Comparison of ENCODE assay signal across 19 cellular contexts in genomic region chr10:964988-965417, GRCh38. TPM values are rescaled to one million over a fixed set of nuclear protein-coding genes. Genes with fewer than 3 reads are reported as not detected.
DNase-seq lines count a peak whose midpoint lies in the region; ATAC-seq and TF ChIP-seq lines count a peak whose summit lies in the region.
"Had no signal": no experiment of that assay in that cellular context is flagged by ENCODE, and none has a peak within 500 bp of the region (broad histone marks: within the 10 kb centered on the region; RNA-seq: fewer than 3 reads in every experiment).

No MANE protein-coding gene starts in this region.

- H4K91ac ChIP-seq in neuronal stem cell (ENCODE audit: low read depth, low read length, poor library complexity): no peak overlapping the region

- H3K14ac ChIP-seq in neuronal stem cell (ENCODE audit: low read length): no peak overlapping the region

- H2BK15ac ChIP-seq in neuronal stem cell (ENCODE audit: low read length): no peak overlapping the region

- H4K20me1 ChIP-seq in fibroblast of lung (ENCODE audit: control insufficient read depth, extremely low read depth, insufficient read depth, low read length): no peaks in the 10 kb centered on the region
- H4K20me1 ChIP-seq in Karpas-422 (ENCODE audit: insufficient read depth, low read depth, low read length): no peaks in the 10 kb centered on the region
- H4K20me1 ChIP-seq: BLaER1 had no signal

- TF ChIP-seq CTCF in adrenal gland (IDR thresholded peaks at IDR 0.05): no peak
- no peak for TF ChIP-seq CTCF in fibroblast of lung (conservative IDR thresholded peaks at IDR 0.05 in 1 of 2, IDR thresholded peaks at IDR 0.05 in 1 of 2; ENCODE audit: low read depth in 1 of 2, low read length in 2 of 2)

- H3K79me2 ChIP-seq in fibroblast of lung (ENCODE audit: control insufficient read depth, insufficient read depth, low read length) (no peaks in the 10 kb centered on the region), Karpas-422 (ENCODE audit: low read length) (no peaks in the 10 kb centered on the region)

- no peak overlapping the region for H3K27ac Mint-ChIP-seq in stimulated activated effector memory CD8-positive, alpha-beta T cell treated with anti-CD3 and anti-CD28 coated beads, Interleukin-12 subunit alpha, Interleukin-12 subunit beta, amount 100 ng/mL, for 72 hours
- H3K27ac Mint-ChIP-seq: B cell; CD4-positive, CD25-positive, alpha-beta regulatory T cell; CD8-positive, alpha-beta T cell; HFFc6 had no signal

- no peaks in the 10 kb centered on the region for H3K79me1 ChIP-seq in neuronal stem cell (ENCODE audit: low read depth, low read length)

- no peak overlapping the region for H3K18ac ChIP-seq in neuronal stem cell (ENCODE audit: low read length)

- H3K4me1 ChIP-seq in adrenal gland (replicated peaks in 1 of 2) (peaks cover 12 to 19% of the 10 kb centered on the region in 2 donors), fibroblast of lung (ENCODE audit: control insufficient read depth, extremely low read depth, insufficient read depth, low read length) (peaks cover 2% of the 10 kb centered on the region), neuronal stem cell (ENCODE audit: control insufficient read depth in 2 of 2, insufficient read depth in 1 of 2, low read depth in 1 of 2, low read length in 2 of 2) (peaks cover 0 to 4% of the 10 kb centered on the region in 2 donors), Karpas-422 (ENCODE audit: low read length) (no peaks in the 10 kb centered on the region)
- H3K4me1 ChIP-seq: BLaER1 had no signal

- H3K27me3 ChIP-seq in adrenal gland: no peaks in the 10 kb centered on the region
- no peaks in the 10 kb centered on the region for H3K27me3 ChIP-seq in fibroblast of lung (ENCODE audit: control insufficient read depth, insufficient read depth, low read length)
- no peaks in the 10 kb centered on the region for H3K27me3 ChIP-seq in neuronal stem cell (ENCODE audit: control insufficient read depth in 3 of 3, insufficient read depth in 3 of 3, low read depth in 1 of 3, low read length in 3 of 3)
- no peaks in the 10 kb centered on the region for H3K27me3 ChIP-seq in Karpas-422 (ENCODE audit: low read length)
- H3K27me3 ChIP-seq: BLaER1 had no signal

- H2AK5ac ChIP-seq in neuronal stem cell (ENCODE audit: low read depth, low read length): peak overlapping the region; percentile 82

- no peak overlapping the region for H3K4ac ChIP-seq in neuronal stem cell (ENCODE audit: low read length)

- 41 to 83% (median 61%) methylated on average over 1 to 20 of the region's 20 CpGs for WGBS in adrenal gland, 4 donors
- no CpG with 5 or more reads among the region's 20 CpGs for WGBS in neuronal stem cell (ENCODE audit: extremely low coverage in 2 of 2, insufficient read length in 2 of 2, insufficient replicate concordance in 1 of 2), 2 donors

- H4K8ac ChIP-seq in neuronal stem cell (ENCODE audit: low read depth, low read length): no peak overlapping the region

- H3K9me3 ChIP-seq in adrenal gland (replicated peaks in 1 of 3): no peaks in the 10 kb centered on the region
- H3K9me3 ChIP-seq in fibroblast of lung (ENCODE audit: control insufficient read depth, insufficient read depth, low read depth, low read length): no peaks in the 10 kb centered on the region
- peaks cover 1 to 13% of the 10 kb centered on the region in 2 donors for H3K9me3 ChIP-seq in neuronal stem cell (replicated peaks in 1 of 2; ENCODE audit: control insufficient read depth in 2 of 2, insufficient read depth in 1 of 2, low read depth in 1 of 2, low read length in 2 of 2)
- no peaks in the 10 kb centered on the region for H3K9me3 ChIP-seq in Karpas-422 (ENCODE audit: low read length)
- H3K9me3 ChIP-seq: BLaER1, Caco-2 had no signal

- no peak overlapping the region for H2BK5ac ChIP-seq in neuronal stem cell (ENCODE audit: low read length)

- no peak overlapping the region for H3K23ac ChIP-seq in neuronal stem cell (ENCODE audit: low read depth, low read length, poor library complexity)

- H2AFZ ChIP-seq in fibroblast of lung (ENCODE audit: low read length): no peak overlapping the region
- no peak overlapping the region for H2AFZ ChIP-seq in neuronal stem cell (ENCODE audit: low read length)
- H2AFZ ChIP-seq in Karpas-422 (ENCODE audit: low read length): no peak overlapping the region
- H2AFZ ChIP-seq: GM23248 had no signal

- H2BK12ac ChIP-seq in neuronal stem cell (ENCODE audit: low read length): no peak overlapping the region

- H3K36me3 ChIP-seq in adrenal gland (replicated peaks in 1 of 2) (no peaks in the 10 kb centered on the region), fibroblast of lung (ENCODE audit: control insufficient read depth, insufficient read depth, low read length) (no peaks in the 10 kb centered on the region), neuronal stem cell (replicated peaks in 1 of 2; ENCODE audit: control insufficient read depth in 2 of 2, insufficient read depth in 2 of 2, low read length in 2 of 2) (no peaks in the 10 kb centered on the region), Karpas-422 (ENCODE audit: insufficient read depth, low read length) (no peaks in the 10 kb centered on the region)
- H3K36me3 ChIP-seq: BLaER1, HAP-1 had no signal

- peak; percentile 21 for ATAC-seq in stimulated activated effector memory CD8-positive, alpha-beta T cell treated with anti-CD3 and anti-CD28 coated beads, Interleukin-12 subunit alpha, Interleukin-12 subunit beta, amount 100 ng/mL, for 72 hours
- no peak for ATAC-seq in GM21723 (IDR thresholded peaks at IDR 0.05; ENCODE audit: unreplicated experiment)
- no peak for ATAC-seq in HG02759 (IDR thresholded peaks at IDR 0.05; ENCODE audit: unreplicated experiment)
- ATAC-seq: CD8-positive, alpha-beta T cell had no signal

- peak; percentile 29 to 87 (median 77) for DNase-seq in adrenal gland
- no peak for DNase-seq in fibroblast of lung (ENCODE audit: low read depth in 2 of 2)
- no peak for DNase-seq in neuronal stem cell (ENCODE audit: low spot score)
- no peak for DNase-seq in stimulated activated effector memory CD8-positive, alpha-beta T cell treated with anti-CD3 and anti-CD28 coated beads, Interleukin-12 subunit alpha, Interleukin-12 subunit beta, amount 100 ng/mL, for 72 hours (ENCODE audit: low spot score in 2 of 2)
- no peak for DNase-seq in NCI-H2029 (lab: John Stamatoyannopoulos, UW)
- DNase-seq in Karpas-422: no peak
- DNase-seq: Caco-2; CD4-positive, CD25-positive, alpha-beta regulatory T cell; CD8-positive, alpha-beta T cell; DMS153; DND-41; GM23248; HFFc6 had no signal

- intact Hi-C loops in adrenal gland (cut with DNase I): no loop called here

- H3K4me2 ChIP-seq in fibroblast of lung (ENCODE audit: extremely low read depth, insufficient read depth, low read length): no peak overlapping the region
- H3K4me2 ChIP-seq in neuronal stem cell (ENCODE audit: insufficient read depth, low read length, poor library complexity, severe bottlenecking): no peak overlapping the region
- no peak overlapping the region for H3K4me2 ChIP-seq in Karpas-422 (ENCODE audit: low read depth, low read length, poor library complexity, severe bottlenecking)
- H3K4me2 ChIP-seq: BLaER1 had no signal

- no peaks in the 10 kb centered on the region for H3K9me2 ChIP-seq in Karpas-422 (replicated peaks; ENCODE audit: insufficient read depth, low read length)

- no peak overlapping the region for H3K4me3 ChIP-seq in adrenal gland
- no peak overlapping the region for H3K4me3 ChIP-seq in fibroblast of lung (replicated peaks in 1 of 4; ENCODE audit: control extremely low read depth in 1 of 4, insufficient read depth in 1 of 4, low read depth in 3 of 4, low read length in 4 of 4)
- H3K4me3 ChIP-seq in neuronal stem cell (ENCODE audit: low read length in 2 of 2): no peak overlapping the region
- no peak overlapping the region for H3K4me3 ChIP-seq in Karpas-422 (ENCODE audit: low read length)
- H3K4me3 ChIP-seq: BLaER1, GM23248, HAP-1 had no signal

- H3K9ac ChIP-seq in fibroblast of lung (ENCODE audit: insufficient read depth, low read length): no peak overlapping the region
- H3K9ac ChIP-seq in neuronal stem cell (ENCODE audit: low read depth, low read length, poor library complexity): no peak overlapping the region
- H3K9ac ChIP-seq in Karpas-422 (ENCODE audit: low read length): no peak overlapping the region
- H3K9ac ChIP-seq: BLaER1, GM23248 had no signal

- peak in 1 of 2 donors; percentile 55 for TF ChIP-seq POLR2A in adrenal gland (IDR thresholded peaks at IDR 0.05)

- H3K27ac ChIP-seq in adrenal gland: peak overlapping the region; percentile 12 to 98 (median 90)
- peak overlapping the region; percentile 39 for H3K27ac ChIP-seq in fibroblast of lung (ENCODE audit: insufficient read depth, low read length)
- H3K27ac ChIP-seq in neuronal stem cell (replicated peaks; ENCODE audit: low read length): no peak overlapping the region
- no peak overlapping the region for H3K27ac ChIP-seq in Karpas-422 (ENCODE audit: low read length)
- H3K27ac ChIP-seq: BLaER1, C4-2B, GM23248 had no signal

- H3K4me3 Mint-ChIP-seq in stimulated activated effector memory CD8-positive, alpha-beta T cell treated with anti-CD3 and anti-CD28 coated beads, Interleukin-12 subunit alpha, Interleukin-12 subunit beta, amount 100 ng/mL, for 72 hours: no peak overlapping the region
- H3K4me3 Mint-ChIP-seq: B cell; CD4-positive, CD25-positive, alpha-beta regulatory T cell; CD8-positive, alpha-beta T cell; HFFc6 had no signal

- H3K36me3 Mint-ChIP-seq in stimulated activated effector memory CD8-positive, alpha-beta T cell treated with anti-CD3 and anti-CD28 coated beads, Interleukin-12 subunit alpha, Interleukin-12 subunit beta, amount 100 ng/mL, for 72 hours: no peaks in the 10 kb centered on the region
- H3K36me3 Mint-ChIP-seq: CD4-positive, CD25-positive, alpha-beta regulatory T cell; CD8-positive, alpha-beta T cell had no signal

- no peak overlapping the region for H2BK120ac ChIP-seq in neuronal stem cell (ENCODE audit: low read depth, low read length)

- no peaks in the 10 kb centered on the region for H3K4me1 Mint-ChIP-seq in stimulated activated effector memory CD8-positive, alpha-beta T cell treated with anti-CD3 and anti-CD28 coated beads, Interleukin-12 subunit alpha, Interleukin-12 subunit beta, amount 100 ng/mL, for 72 hours
- H3K4me1 Mint-ChIP-seq: B cell had no signal

- no peaks in the 10 kb centered on the region for H3K9me3 Mint-ChIP-seq in stimulated activated effector memory CD8-positive, alpha-beta T cell treated with anti-CD3 and anti-CD28 coated beads, Interleukin-12 subunit alpha, Interleukin-12 subunit beta, amount 100 ng/mL, for 72 hours
- H3K9me3 Mint-ChIP-seq: CD8-positive, alpha-beta T cell; HFFc6 had no signal

RNA-seq across cellular contexts. Expression of gene GTPBP4, which starts 23.2 kb away (rescaled TPM):
- total RNA-seq in adrenal gland (100 to 1,000 TPM in 1 of 8 donors, 10 to 100 TPM in 7; 15.2 to 134 (median 29.9) TPM), fibroblast of lung (26.5 and 28.7 TPM in 2 replicates)
- polyA plus RNA-seq in adrenal gland (100 to 1,000 TPM in 1 of 3 donors, 10 to 100 TPM in 2; 25.9 to 196 (median 33.8) TPM), fibroblast of lung (34.4 and 51.3 TPM in 2 replicates)
- 40.7 and 53.7 TPM in 2 replicates for polyA plus RNA-seq in fibroblast of lung (2012)
- polyA minus RNA-seq in fibroblast of lung (ENCODE audit: low replicate concordance): 31.3 and 43.0 TPM in 2 replicates
- polyA plus RNA-seq in neuronal stem cell (2013, experiment 1 of 2): 29.3 TPM
- polyA plus RNA-seq in neuronal stem cell (2013, experiment 2 of 2): 27.7 TPM
- 41.2 and 45.3 TPM in 2 replicates for total RNA-seq in Karpas-422 (2014; rRNA removed; shearing (Covaris generic); ENCODE audit: low replicate concordance)

RNA-seq across cellular contexts. Expression of gene LARP4B, which starts 33.5 kb away (rescaled TPM):
- 100 to 1,000 TPM in 2 of 8 donors, 10 to 100 TPM in 6; 33.7 to 145 (median 80.6) TPM for total RNA-seq in adrenal gland
- 10 to 100 TPM; 17.2 to 63.0 (median 18.1) TPM for polyA plus RNA-seq in adrenal gland
- 19.8 and 25.4 TPM in 2 replicates for total RNA-seq in fibroblast of lung
- polyA plus RNA-seq in fibroblast of lung: 38.6 and 44.3 TPM in 2 replicates
- polyA plus RNA-seq in fibroblast of lung (2012): 29.7 and 30.0 TPM in 2 replicates
- 62.4 and 81.8 TPM in 2 replicates for polyA minus RNA-seq in fibroblast of lung (ENCODE audit: low replicate concordance)
- polyA plus RNA-seq in neuronal stem cell (2013, experiment 1 of 2): 17.6 TPM
- 18.1 TPM for polyA plus RNA-seq in neuronal stem cell (2013, experiment 2 of 2)
- total RNA-seq in Karpas-422 (2014; rRNA removed; shearing (Covaris generic); ENCODE audit: low replicate concordance): 75.4 TPM in 2 replicates

Comparison
In these comparisons a context has a peak if more than half of its experiments do, and no peak if none do; other contexts are left out.
1. DNase-seq: peak in adrenal gland (7 of 7); none in fibroblast of lung (0 of 2), neuronal stem cell (single experiment), stimulated activated effector memory CD8-positive, alpha-beta T cell treated with anti-CD3 and anti-CD28 coated beads, Interleukin-12 subunit alpha, Interleukin-12 subunit beta, amount 100 ng/mL, for 72 hours (0 of 2), NCI-H2029 (single experiment) and Karpas-422 (single experiment).
2. H3K27ac ChIP-seq: peak in adrenal gland (5 of 5) and fibroblast of lung (single experiment); none in neuronal stem cell (single experiment) and Karpas-422 (single experiment).